ENCODE assay signal across 9 cellular contexts in genomic region chr1:203084588-203085527, GRCh38. TPM values are rescaled to one million over a fixed set of nuclear protein-coding genes. Genes with fewer than 3 reads are reported as not detected.
A peak's percentile ranks its signal among the peaks of the same experiment; 100 is the strongest.
DNase-seq lines count a peak whose midpoint lies in the region; ATAC-seq and TF ChIP-seq lines count a peak whose summit lies in the region.
"Had no signal": no experiment of that assay in that cellular context is flagged by ENCODE, and none has a peak within 500 bp of the region (broad histone marks: within the 10 kb centered on the region; RNA-seq: fewer than 3 reads in every experiment).

No MANE protein-coding gene starts in this region.

- H3K79me2 ChIP-seq in OCI-LY7 (ENCODE audit: insufficient read depth, low read depth, low read length) (no peaks in the 10 kb centered on the region), GM23248 (ENCODE audit: insufficient read depth) (no peaks in the 10 kb centered on the region)

- H2AFZ ChIP-seq in OCI-LY7 (ENCODE audit: low read length), result no peak overlapping the region
- H2AFZ ChIP-seq in GM23248, result no peak overlapping the region

- no peak overlapping the region for H3K4me3 Mint-ChIP-seq in activated CD8-positive, alpha-beta memory T cell treated with anti-CD3 and anti-CD28 coated beads, Interleukin-2, amount 10 ng/mL, durations not matched to agents 7 days and 5 days

- no peak overlapping the region for H3K27ac ChIP-seq in OCI-LY7 (ENCODE audit: low read depth, low read length, poor library complexity, severe bottlenecking)
- no peak overlapping the region for H3K27ac ChIP-seq in GM23248

- POLR2A ChIA-PET in OCI-LY7 (lab: Charles Lee), result no interaction called here

- H3K4me2 ChIP-seq in OCI-LY7 (ENCODE audit: low read length) (no peak overlapping the region), GM23248 (ENCODE audit: unreplicated experiment) (no peak overlapping the region)

- H3K36me3 ChIP-seq in OCI-LY7 (ENCODE audit: insufficient read depth, low read length) (no peaks in the 10 kb centered on the region), GM23248 (ENCODE audit: low read depth) (no peaks in the 10 kb centered on the region)

- H3K9me2 ChIP-seq in OCI-LY7 (ENCODE audit: insufficient read depth, low read length), result no peaks in the 10 kb centered on the region
- H3K9me2 ChIP-seq in GM23248 (ENCODE audit: insufficient read depth), result no peaks in the 10 kb centered on the region

- no TSS peak for BruUV-seq in OCI-LY7 (replicated peaks; lab: Mats Ljungman, UMichigan)

- no peaks in the 10 kb centered on the region for H3K4me1 Mint-ChIP-seq in activated CD8-positive, alpha-beta memory T cell treated with anti-CD3 and anti-CD28 coated beads, Interleukin-2, amount 10 ng/mL, durations not matched to agents 7 days and 5 days

- no peak overlapping the region for H3K27ac Mint-ChIP-seq in activated CD8-positive, alpha-beta memory T cell treated with anti-CD3 and anti-CD28 coated beads, Interleukin-2, amount 10 ng/mL, durations not matched to agents 7 days and 5 days

- H3K4me3 ChIP-seq in OCI-LY7 (ENCODE audit: low read depth, low read length, poor library complexity, severe bottlenecking), result no peak overlapping the region
- no peak overlapping the region for H3K4me3 ChIP-seq in epithelial cell of proximal tubule (ENCODE audit: low read depth, low read length)
- no peak overlapping the region for H3K4me3 ChIP-seq in GM23248

- H3K9me3 ChIP-seq in OCI-LY7 (ENCODE audit: low read length) (no peaks in the 10 kb centered on the region), GM23248 (ENCODE audit: low read depth) (no peaks in the 10 kb centered on the region)

- H3F3A ChIP-seq in GM23248 (ENCODE audit: insufficient read depth), result no peaks in the 10 kb centered on the region

- peak; percentile 47 for ATAC-seq in activated CD8-positive, alpha-beta memory T cell treated with anti-CD3 and anti-CD28 coated beads, Interleukin-2, amount 10 ng/mL, durations not matched to agents 7 days and 5 days
- ATAC-seq in HG02870 (IDR thresholded peaks at IDR 0.05; ENCODE audit: unreplicated experiment), result no peak
- no peak for ATAC-seq in GM18907 (IDR thresholded peaks at IDR 0.05; ENCODE audit: unreplicated experiment)

- intact Hi-C loops in OCI-LY7 (cut with micrococcal nuclease; ENCODE audit: unreplicated experiment), result no loop called here

- H3K27me3 ChIP-seq in GM23248 (replicated peaks; ENCODE audit: insufficient read depth), result no peaks in the 10 kb centered on the region

- H3K36me3 Mint-ChIP-seq in activated CD8-positive, alpha-beta memory T cell treated with anti-CD3 and anti-CD28 coated beads, Interleukin-2, amount 10 ng/mL, durations not matched to agents 7 days and 5 days, result no peaks in the 10 kb centered on the region

- H4K20me1 ChIP-seq in OCI-LY7 (ENCODE audit: insufficient read depth, low read length) (no peaks in the 10 kb centered on the region), GM23248 (ENCODE audit: insufficient read depth) (no peaks in the 10 kb centered on the region)

- peak; percentile 76 for TF ChIP-seq CTCF in OCI-LY7 (conservative IDR thresholded peaks at IDR 0.05; ENCODE audit: low read length)
- TF ChIP-seq CTCF in epithelial cell of proximal tubule (conservative IDR thresholded peaks at IDR 0.05; ENCODE audit: low read depth, low read length), result peak; percentile 61

- DNase-seq in activated CD8-positive, alpha-beta memory T cell treated with anti-CD3 and anti-CD28 coated beads, Interleukin-2, amount 10 ng/mL, durations not matched to agents 7 days and 5 days, result peak; percentile 52
- DNase-seq in activated CD8-positive, alpha-beta memory T cell treated with anti-CD3 and anti-CD28 coated beads, Interleukin-2, amount 50 U/mL, for 4 hours, result no peak
- DNase-seq in OCI-LY7 (ENCODE audit: low spot score), result peak; percentile 22
- DNase-seq in epithelial cell of proximal tubule (ENCODE audit: low read depth), result no peak
- peak; percentile 75 for DNase-seq in stimulated activated CD8-positive, alpha-beta memory T cell treated with anti-CD3 and anti-CD28 coated beads, Interleukin-4, amount 100 ng/mL, for 48 hours
- no peak for DNase-seq in GM23248

- no peak overlapping the region for H3K9ac ChIP-seq in GM23248

- 88 to 91% methylated on average over 13 to 14 of the region's 14 CpGs for WGBS in GM23248 (ENCODE audit: low coverage in 1 of 2, low lambda C conversion rate in 2 of 2, missing lambda C conversion rate in 2 of 2), 2 experiments

- in situ Hi-C loops in GM23248 (cut with MboI), result no loop called here

- CTCF ChIA-PET in activated CD8-positive, alpha-beta memory T cell treated with anti-CD3 and anti-CD28 coated beads, Interleukin-2, amount 10 ng/mL, durations not matched to agents 7 days and 5 days (lab: Charles Lee), result interaction anchor here (0.9 to 3.0 kb wide), 9 partner anchors 11 to 131 kb away, joined by 3 to 10 read pairs (median 5); no protein-coding TSS in a partner anchor
- CTCF ChIA-PET in OCI-LY7 (lab: Charles Lee; ENCODE audit: unreplicated experiment), result interaction anchor here (0.6 kb wide), 1 partner anchor 837 kb away, joined by 8 read pairs; no protein-coding TSS in a partner anchor

- H3K9me3 Mint-ChIP-seq in activated CD8-positive, alpha-beta memory T cell treated with anti-CD3 and anti-CD28 coated beads, Interleukin-2, amount 10 ng/mL, durations not matched to agents 7 days and 5 days (ENCODE audit: low read depth), result no peaks in the 10 kb centered on the region

- H3K27me3 Mint-ChIP-seq in activated CD8-positive, alpha-beta memory T cell treated with anti-CD3 and anti-CD28 coated beads, Interleukin-2, amount 10 ng/mL, durations not matched to agents 7 days and 5 days, result peaks cover 7% of the 10 kb centered on the region

- H3K4me1 ChIP-seq in OCI-LY7 (ENCODE audit: insufficient read depth, low read length, poor library complexity, severe bottlenecking) (no peaks in the 10 kb centered on the region), GM23248 (ENCODE audit: insufficient read depth) (no peaks in the 10 kb centered on the region)

RNA-seq across cellular contexts. Expression of gene MYOG, which starts 1.0 kb away (rescaled TPM):
- not detected for total RNA-seq in activated CD8-positive, alpha-beta memory T cell treated with anti-CD3 and anti-CD28 coated beads, Interleukin-2, amount 10 ng/mL, durations not matched to agents 7 days and 5 days
- not detected in 2 replicates for total RNA-seq in OCI-LY7 (2014; rRNA removed; shearing (Covaris generic))
- total RNA-seq in OCI-LY7 (2022) (not detected in 2 replicates), epithelial cell of proximal tubule (not detected in 2 replicates)
- total RNA-seq in GM23248 (2014; rRNA removed; shearing (Covaris generic)), result not detected in 2 replicates
- not detected in 2 replicates for polyA plus RNA-seq in GM23248 (2016; fragmentation: Nextera tagmentation; extraction: Ambion mirVana)
- total RNA-seq: glomerular endothelial cell had no signal

RNA-seq across cellular contexts. Expression of gene ADORA1, which starts 42.7 kb away (rescaled TPM):
- total RNA-seq in activated CD8-positive, alpha-beta memory T cell treated with anti-CD3 and anti-CD28 coated beads, Interleukin-2, amount 10 ng/mL, durations not matched to agents 7 days and 5 days, result not detected
- total RNA-seq in OCI-LY7 (2014; rRNA removed; shearing (Covaris generic)), result not detected in 2 replicates
- total RNA-seq in OCI-LY7 (2022) (not detected in 2 replicates), epithelial cell of proximal tubule (3.7 and 12.3 TPM in 2 replicates)
- 0.89 and 5.8 TPM in 2 replicates for total RNA-seq in GM23248 (2014; rRNA removed; shearing (Covaris generic))
- polyA plus RNA-seq in GM23248 (2016; fragmentation: Nextera tagmentation; extraction: Ambion mirVana), result 2.2 and 3.3 TPM in 2 replicates
- total RNA-seq: glomerular endothelial cell had no signal

RNA-seq across cellular contexts. Expression of gene PPFIA4, which starts 58.6 kb away (rescaled TPM):
- 10 to 100 TPM in 1 of 2 experiments, 1 to 10 TPM in 1; 4.6 to 17.9 TPM for total RNA-seq in activated CD8-positive, alpha-beta memory T cell treated with anti-CD3 and anti-CD28 coated beads, Interleukin-2, amount 10 ng/mL, durations not matched to agents 7 days and 5 days
- total RNA-seq in OCI-LY7 (2014; rRNA removed; shearing (Covaris generic)), result 0.03 and 0.93 TPM in 2 replicates
- 0.55 and 2.7 TPM in 2 replicates for total RNA-seq in OCI-LY7 (2022)
- total RNA-seq in epithelial cell of proximal tubule, result 0.14 and 11.6 TPM in 2 replicates
- total RNA-seq in GM23248 (2014; rRNA removed; shearing (Covaris generic)), result 13.6 and 16.1 TPM in 2 replicates
- polyA plus RNA-seq in GM23248 (2016; fragmentation: Nextera tagmentation; extraction: Ambion mirVana), result 3.2 and 4.9 TPM in 2 replicates

Comparison
In these comparisons a context has a peak if more than half of its experiments do, and no peak if none do; other contexts are left out.
1. DNase-seq: peak in activated CD8-positive, alpha-beta memory T cell treated with anti-CD3 and anti-CD28 coated beads, Interleukin-2, amount 10 ng/mL, durations not matched to agents 7 days and 5 days (single experiment), OCI-LY7 (single experiment) and stimulated activated CD8-positive, alpha-beta memory T cell treated with anti-CD3 and anti-CD28 coated beads, Interleukin-4, amount 100 ng/mL, for 48 hours (single experiment); none in activated CD8-positive, alpha-beta memory T cell treated with anti-CD3 and anti-CD28 coated beads, Interleukin-2, amount 50 U/mL, for 4 hours (single experiment), epithelial cell of proximal tubule (single experiment) and GM23248 (single experiment).